ENCODE assay signal across 9 cellular contexts in the genomic region with DNA sequence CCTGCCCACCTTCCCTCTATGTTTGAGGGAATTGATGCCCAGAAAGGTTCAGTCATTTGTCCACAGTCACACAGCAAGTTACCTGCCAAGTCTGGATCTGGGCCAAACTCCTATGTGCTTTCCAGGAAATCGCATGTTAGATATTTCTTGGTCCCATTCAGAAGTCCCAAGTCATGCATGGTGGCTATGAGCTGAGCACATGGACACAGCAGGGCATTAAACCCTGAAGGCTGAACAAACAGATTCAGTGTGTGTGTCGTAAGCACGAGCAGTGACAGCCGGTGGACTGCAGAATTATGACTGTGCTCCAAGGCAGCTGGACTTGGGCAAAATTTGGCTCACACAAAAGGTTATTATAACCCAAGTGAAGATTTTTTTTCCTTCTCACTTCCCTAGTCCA. TPM values are rescaled to one million over a fixed set of nuclear protein-coding genes. Genes with fewer than 3 reads are reported as not detected.
DNase-seq lines count a peak whose midpoint lies in the region; ATAC-seq and TF ChIP-seq lines count a peak whose summit lies in the region.
"Had no signal": no experiment of that assay in that cellular context is flagged by ENCODE, and none has a peak within 500 bp of the region (broad histone marks: within the 10 kb centered on the region; RNA-seq: fewer than 3 reads in every experiment).

No MANE protein-coding gene starts in this region.

- TF ChIP-seq CTCF in hepatocyte (IDR thresholded peaks at IDR 0.05; ENCODE audit: poor library complexity): no peak
- no peak for TF ChIP-seq CTCF in upper lobe of right lung (IDR thresholded peaks at IDR 0.05)

- H2AFZ ChIP-seq in hepatocyte: no peak overlapping the region

- H4K20me1 ChIP-seq in hepatocyte (ENCODE audit: insufficient read depth, poor library complexity, severe bottlenecking): no peaks in the 10 kb centered on the region

- no peak overlapping the region for H3K4me3 ChIP-seq in hepatocyte
- no peak overlapping the region for H3K4me3 ChIP-seq in upper lobe of right lung

- H3K27ac ChIP-seq in hepatocyte (no peak overlapping the region), upper lobe of right lung (no peak overlapping the region)

- H3K36me3 ChIP-seq in hepatocyte (replicated peaks; ENCODE audit: insufficient read depth, low read depth) (no peaks in the 10 kb centered on the region), upper lobe of right lung (no peaks in the 10 kb centered on the region)
- H3K36me3 ChIP-seq: BE2C had no signal

- no peaks in the 10 kb centered on the region for H3K9me2 ChIP-seq in hepatocyte (replicated peaks; ENCODE audit: insufficient read depth)

- ATAC-seq in upper lobe of right lung: peak; percentile 74
- ATAC-seq in stimulated activated naive B cell treated with anti-CD40 and anti-IgM and Interleukin-4, amounts not matched to agents 10 μg/mL and 1 μg/mL and 100 μg/mL, for 72 hours (replicated peaks): no peak
- ATAC-seq in T-helper 17 cell: no peak

- no peak overlapping the region for H3K4me2 ChIP-seq in hepatocyte

- H3K27me3 ChIP-seq in hepatocyte (no peaks in the 10 kb centered on the region), upper lobe of right lung (no peaks in the 10 kb centered on the region)
- H3K27me3 ChIP-seq: BE2C had no signal

- no peaks in the 10 kb centered on the region for H3K36me3 Mint-ChIP-seq in stimulated activated naive B cell treated with anti-CD40 and anti-IgM and Interleukin-4, amounts not matched to agents 10 μg/mL and 1 μg/mL and 100 μg/mL, for 72 hours
- no peaks in the 10 kb centered on the region for H3K36me3 Mint-ChIP-seq in T-helper 17 cell (ENCODE audit: low read depth)

- 50% methylated on average over 4 of the region's 4 CpGs for WGBS in hepatocyte (ENCODE audit: low lambda C conversion rate, missing lambda C conversion rate)

- no peak overlapping the region for H3K4me3 Mint-ChIP-seq in stimulated activated naive B cell treated with anti-CD40 and anti-IgM and Interleukin-4, amounts not matched to agents 10 μg/mL and 1 μg/mL and 100 μg/mL, for 72 hours
- H3K4me3 Mint-ChIP-seq in T-helper 17 cell: no peak overlapping the region

- H3K9me3 ChIP-seq in hepatocyte (ENCODE audit: low read depth): no peaks in the 10 kb centered on the region
- no peaks in the 10 kb centered on the region for H3K9me3 ChIP-seq in upper lobe of right lung
- no peaks in the 10 kb centered on the region for H3K9me3 ChIP-seq in T-helper 17 cell (ENCODE audit: control insufficient read depth, low read length, poor library complexity, severe bottlenecking)
- H3K9me3 ChIP-seq: BE2C had no signal

- no peaks in the 10 kb centered on the region for H3K4me1 ChIP-seq in hepatocyte (ENCODE audit: insufficient read depth)
- H3K4me1 ChIP-seq in upper lobe of right lung: peaks cover 17% of the 10 kb centered on the region
- H3K4me1 ChIP-seq: BE2C had no signal

- H3K4me1 Mint-ChIP-seq in stimulated activated naive B cell treated with anti-CD40 and anti-IgM and Interleukin-4, amounts not matched to agents 10 μg/mL and 1 μg/mL and 100 μg/mL, for 72 hours: peaks cover 11 to 12% of the 10 kb centered on the region in 2 donors
- peaks cover 2% of the 10 kb centered on the region for H3K4me1 Mint-ChIP-seq in T-helper 17 cell

- no peaks in the 10 kb centered on the region for H3K27me3 Mint-ChIP-seq in stimulated activated naive B cell treated with anti-CD40 and anti-IgM and Interleukin-4, amounts not matched to agents 10 μg/mL and 1 μg/mL and 100 μg/mL, for 72 hours
- peaks cover 12% of the 10 kb centered on the region for H3K27me3 Mint-ChIP-seq in T-helper 17 cell

- no peaks in the 10 kb centered on the region for H3K9me3 Mint-ChIP-seq in stimulated activated naive B cell treated with anti-CD40 and anti-IgM and Interleukin-4, amounts not matched to agents 10 μg/mL and 1 μg/mL and 100 μg/mL, for 72 hours

- H3K79me2 ChIP-seq in hepatocyte: no peaks in the 10 kb centered on the region

- intact Hi-C loops in upper lobe of right lung (cut with DNase I): no loop called here

- H3K27ac Mint-ChIP-seq in stimulated activated naive B cell treated with anti-CD40 and anti-IgM and Interleukin-4, amounts not matched to agents 10 μg/mL and 1 μg/mL and 100 μg/mL, for 72 hours: no peak overlapping the region
- no peak overlapping the region for H3K27ac Mint-ChIP-seq in T-helper 17 cell

- DNase-seq in NCI-H510A (lab: John Stamatoyannopoulos, UW): peak; percentile 22
- DNase-seq in NCI-H510A treated with DMSO at 0.1 percent for 48 hours (lab: John Stamatoyannopoulos, UW): no peak
- peak; percentile 61 for DNase-seq in SKM-1 treated with dmso at 0.1 percent for 144 hours (lab: John Stamatoyannopoulos, UW; ENCODE audit: unreplicated experiment)
- DNase-seq in hepatocyte (ENCODE audit: low spot score): peak; percentile 63
- no peak for DNase-seq in upper lobe of right lung
- no peak for DNase-seq in NCI-H187 (lab: John Stamatoyannopoulos, UW)
- no peak for DNase-seq in stimulated activated naive B cell treated with anti-CD40 and anti-IgM and Interleukin-4, amounts not matched to agents 10 μg/mL and 1 μg/mL and 100 μg/mL, for 72 hours
- no peak for DNase-seq in T-helper 17 cell
- DNase-seq: BE2C had no signal

RNA-seq across cellular contexts. Expression of gene SLC6A6, which starts 11.4 kb away (rescaled TPM):
- total RNA-seq in hepatocyte (57.1 and 58.9 TPM in 2 replicates), upper lobe of right lung (54.3 TPM), T-helper 17 cell (10 to 100 TPM; 51.8 to 68.6 TPM)
- polyA plus RNA-seq in hepatocyte: 30.7 and 31.8 TPM in 2 replicates

Comparison
In these comparisons a context has a peak if more than half of its experiments do, and no peak if none do; other contexts are left out.
1. DNase-seq: peak in NCI-H510A (single experiment), SKM-1 treated with dmso at 0.1 percent for 144 hours (single experiment) and hepatocyte (single experiment); none in NCI-H510A treated with DMSO at 0.1 percent for 48 hours (single experiment), upper lobe of right lung (single experiment), NCI-H187 (0 of 2), stimulated activated naive B cell treated with anti-CD40 and anti-IgM and Interleukin-4, amounts not matched to agents 10 μg/mL and 1 μg/mL and 100 μg/mL, for 72 hours (single experiment) and T-helper 17 cell (0 of 3).